In the genomic region with DNA sequence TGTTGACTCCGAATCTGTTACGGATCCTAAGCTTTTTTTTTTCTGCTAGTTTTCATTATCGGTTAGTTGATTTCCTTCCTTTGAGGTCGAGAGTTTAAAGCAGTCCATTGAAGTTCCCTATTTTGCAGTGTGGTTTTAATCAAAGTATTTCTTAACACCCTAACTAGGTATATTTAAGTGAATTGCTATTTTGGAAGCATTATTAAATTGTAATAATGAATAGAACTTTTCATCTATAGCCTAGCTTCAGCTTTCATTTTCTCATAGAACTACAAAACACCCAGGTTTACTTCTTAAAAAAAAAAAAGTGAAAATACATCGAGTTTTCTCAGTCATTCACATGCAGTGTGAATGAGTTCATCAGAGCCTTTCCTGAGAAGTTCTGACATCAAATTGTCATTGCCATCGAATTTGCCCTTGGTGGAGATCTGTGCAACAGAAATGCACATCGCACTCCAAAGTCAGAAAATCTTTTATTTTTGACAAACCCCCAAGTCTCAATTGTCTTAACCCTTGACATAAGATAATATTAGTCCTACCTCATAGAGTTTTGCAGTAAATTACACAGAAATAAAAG, we compare ENCODE assay signal across 8 cellular contexts. TPM values are rescaled to one million over a fixed set of nuclear protein-coding genes. Genes with fewer than 3 reads are reported as not detected.
A peak's percentile ranks its signal among the peaks of the same experiment; 100 is the strongest.
DNase-seq lines count a peak whose midpoint lies in the region; ATAC-seq and TF ChIP-seq lines count a peak whose summit lies in the region.

No MANE protein-coding gene starts in this region.

- peak overlapping the region; percentile 91 for H3K4me3 ChIP-seq in OCI-LY1 (ENCODE audit: low read depth, low read length, poor library complexity, severe bottlenecking)
- H3K4me3 ChIP-seq in effector memory CD4-positive, alpha-beta T cell (ENCODE audit: insufficient read depth, low read depth, low read length, poor library complexity, severe bottlenecking): peak overlapping the region; percentile 70

- H3K4me1 Mint-ChIP-seq in activated T-cell treated with anti-CD3 and anti-CD28 coated beads, Interleukin-2, amount 50 U/mL, for 24 hours (ENCODE audit: low read depth): peaks cover 40% of the 10 kb centered on the region
- H3K4me1 Mint-ChIP-seq in osteocyte (ENCODE audit: unreplicated experiment): peaks cover 44% of the 10 kb centered on the region

- no peak for ATAC-seq in GM21526 (IDR thresholded peaks at IDR 0.05; ENCODE audit: low FRiP score, unreplicated experiment)
- ATAC-seq in GM21786 (IDR thresholded peaks at IDR 0.05; ENCODE audit: unreplicated experiment): no peak

- no peaks in the 10 kb centered on the region for H4K20me1 ChIP-seq in OCI-LY1 (ENCODE audit: insufficient read depth, low read length)

- no peaks in the 10 kb centered on the region for H3K27me3 Mint-ChIP-seq in activated T-cell treated with anti-CD3 and anti-CD28 coated beads, Interleukin-2, amount 50 U/mL, for 24 hours
- no peaks in the 10 kb centered on the region for H3K27me3 Mint-ChIP-seq in osteocyte (ENCODE audit: unreplicated experiment)

- no peaks in the 10 kb centered on the region for H3F3A ChIP-seq in OCI-LY1 (ENCODE audit: insufficient read depth, low read length)

- H3K9ac ChIP-seq in OCI-LY1 (ENCODE audit: low read length): peak overlapping the region; percentile 88

- no peaks in the 10 kb centered on the region for H3K9me3 Mint-ChIP-seq in activated T-cell treated with anti-CD3 and anti-CD28 coated beads, Interleukin-2, amount 50 U/mL, for 24 hours
- no peaks in the 10 kb centered on the region for H3K9me3 Mint-ChIP-seq in osteocyte (ENCODE audit: unreplicated experiment)

- no peak overlapping the region for H2AFZ ChIP-seq in OCI-LY1 (ENCODE audit: low read length)

- H3K79me2 ChIP-seq in OCI-LY1 (ENCODE audit: insufficient read depth, low read length): peaks cover 37% of the 10 kb centered on the region

- no peaks in the 10 kb centered on the region for H3K9me2 ChIP-seq in OCI-LY1 (ENCODE audit: low read depth, low read length)

- peak overlapping the region; percentile 85 for H3K4me2 ChIP-seq in OCI-LY1 (ENCODE audit: low read length)

- DNase-seq in activated T-cell treated with anti-CD3 and anti-CD28 coated beads, Interleukin-2, amount 50 U/mL, for 24 hours: no peak
- no peak for DNase-seq in activated T-cell treated with anti-CD3 and anti-CD28 coated beads, Interleukin-2, amount 50 U/mL, for 1 hour
- DNase-seq in effector memory CD4-positive, alpha-beta T cell: no peak
- no peak for DNase-seq in osteocyte (ENCODE audit: extremely low spot score, unreplicated experiment)
- no peak for DNase-seq in NCI-H526 treated with DMSO at 0.1 percent for 48 hours (lab: John Stamatoyannopoulos, UW)

- TF ChIP-seq CTCF in OCI-LY1 (IDR thresholded peaks at IDR 0.05; ENCODE audit: low read length) (no peak), osteocyte (IDR thresholded peaks at IDR 0.05) (no peak)

- no peaks in the 10 kb centered on the region for H3K9me3 ChIP-seq in OCI-LY1 (ENCODE audit: low read length)
- H3K9me3 ChIP-seq in effector memory CD4-positive, alpha-beta T cell (ENCODE audit: control insufficient read depth, low read length): no peaks in the 10 kb centered on the region

- H3K36me3 ChIP-seq in OCI-LY1 (ENCODE audit: insufficient read depth, low read length): peaks cover 8% of the 10 kb centered on the region; the same call in 1 of the 2 replicates
- H3K36me3 ChIP-seq in effector memory CD4-positive, alpha-beta T cell (ENCODE audit: control insufficient read depth, insufficient read depth, low read length): no peaks in the 10 kb centered on the region

- peaks cover 34% of the 10 kb centered on the region for H3K4me1 ChIP-seq in OCI-LY1 (ENCODE audit: insufficient read depth, low read length, severe bottlenecking)
- H3K4me1 ChIP-seq in effector memory CD4-positive, alpha-beta T cell (ENCODE audit: control insufficient read depth, insufficient read depth, low read length, poor library complexity, severe bottlenecking): peaks cover 15% of the 10 kb centered on the region

- H3K27ac Mint-ChIP-seq in activated T-cell treated with anti-CD3 and anti-CD28 coated beads, Interleukin-2, amount 50 U/mL, for 24 hours: peak overlapping the region; percentile 95
- H3K27ac Mint-ChIP-seq in osteocyte (ENCODE audit: unreplicated experiment): peak overlapping the region; percentile 87

- H3K4me3 Mint-ChIP-seq in activated T-cell treated with anti-CD3 and anti-CD28 coated beads, Interleukin-2, amount 50 U/mL, for 24 hours: peak overlapping the region; percentile 90
- peak overlapping the region; percentile 82 for H3K4me3 Mint-ChIP-seq in osteocyte (ENCODE audit: unreplicated experiment)

- no peaks in the 10 kb centered on the region for H3K27me3 ChIP-seq in OCI-LY1 (ENCODE audit: insufficient read depth, low read length)
- no peaks in the 10 kb centered on the region for H3K27me3 ChIP-seq in effector memory CD4-positive, alpha-beta T cell (replicated peaks; ENCODE audit: control insufficient read depth, insufficient read depth, low read length, poor library complexity, severe bottlenecking)

- peaks cover 19% of the 10 kb centered on the region for H3K36me3 Mint-ChIP-seq in activated T-cell treated with anti-CD3 and anti-CD28 coated beads, Interleukin-2, amount 50 U/mL, for 24 hours (ENCODE audit: low read depth)
- H3K36me3 Mint-ChIP-seq in osteocyte (ENCODE audit: unreplicated experiment): no peaks in the 10 kb centered on the region

- peak overlapping the region; percentile 85 for H3K27ac ChIP-seq in OCI-LY1 (ENCODE audit: low read depth, low read length, poor library complexity, severe bottlenecking)
- H3K27ac ChIP-seq in effector memory CD4-positive, alpha-beta T cell (ENCODE audit: insufficient read depth, low read length, poor library complexity, severe bottlenecking): peak overlapping the region; percentile 82

RNA-seq across cellular contexts. Expression of gene LBR, which starts 1.1 kb away (rescaled TPM):
- 29.5 and 34.8 TPM in 2 replicates for total RNA-seq in osteocyte
